1 cellular context compared by ENCODE assay signal in the genomic region with DNA sequence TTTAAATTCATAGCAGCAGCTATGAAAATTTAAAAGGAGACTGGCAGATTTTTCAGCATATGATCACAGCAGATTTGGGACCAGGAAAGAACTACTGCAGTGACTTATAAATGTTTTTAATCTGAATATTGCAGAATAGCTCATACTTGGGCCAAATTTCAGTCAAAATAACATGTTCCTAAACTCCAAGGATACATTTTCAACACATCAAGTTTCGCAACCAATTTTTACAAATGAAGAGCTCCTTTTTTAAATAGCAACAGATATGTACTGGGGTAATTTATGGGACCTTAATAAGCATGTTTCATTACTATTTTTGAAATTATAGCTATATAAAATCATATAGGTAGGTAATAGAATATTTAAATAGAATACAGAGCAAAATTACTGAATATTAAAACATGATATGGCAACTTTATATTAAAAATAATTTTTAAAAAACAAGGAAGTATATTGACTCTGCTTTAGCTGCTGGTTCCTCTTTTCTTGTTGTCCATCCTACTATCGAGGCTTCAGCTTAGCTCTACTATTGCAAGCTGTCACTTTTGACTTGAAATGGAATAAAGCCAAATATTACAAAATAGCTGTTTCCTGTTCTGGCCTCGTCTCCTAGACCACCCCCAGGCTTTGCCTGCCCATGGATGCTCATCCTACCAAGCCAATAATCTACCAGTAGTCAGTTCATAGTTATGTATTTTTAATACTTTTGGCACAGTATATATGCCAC.
TF ChIP-seq lines count a peak whose summit lies in the region.

No MANE protein-coding gene starts in this region.

TF ChIP-seq in K562, 482 proteins besides CTCF, POLR2A, EP300 and RAD21 (continued from another document and continues in another):
- TF ChIP-seq, protein P1, sequence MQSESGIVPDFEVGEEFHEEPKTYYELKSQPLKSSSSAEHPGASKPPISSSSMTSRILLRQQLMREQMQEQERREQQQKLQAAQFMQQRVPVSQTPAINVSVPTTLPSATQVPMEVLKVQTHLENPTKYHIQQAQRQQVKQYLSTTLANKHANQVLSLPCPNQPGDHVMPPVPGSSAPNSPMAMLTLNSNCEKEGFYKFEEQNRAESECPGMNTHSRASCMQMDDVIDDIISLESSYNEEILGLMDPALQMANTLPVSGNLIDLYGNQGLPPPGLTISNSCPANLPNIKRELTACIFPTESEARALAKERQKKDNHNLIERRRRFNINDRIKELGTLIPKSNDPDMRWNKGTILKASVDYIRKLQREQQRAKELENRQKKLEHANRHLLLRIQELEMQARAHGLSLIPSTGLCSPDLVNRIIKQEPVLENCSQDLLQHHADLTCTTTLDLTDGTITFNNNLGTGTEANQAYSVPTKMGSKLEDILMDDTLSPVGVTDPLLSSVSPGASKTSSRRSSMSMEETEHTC (IDR thresholded peaks at IDR 0.05) = no peak
- no peak for TF ChIP-seq SMAD4 (CRISPR knock-in tag; conservative IDR thresholded peaks at IDR 0.05)
- TF ChIP-seq CBFA2T2 (conservative IDR thresholded peaks at IDR 0.05) = no peak
- peak; percentile 14; the same call in 1 of the 2 replicates for TF ChIP-seq SMARCE1 (IDR thresholded peaks at IDR 0.05)
- TF ChIP-seq, protein P2, sequence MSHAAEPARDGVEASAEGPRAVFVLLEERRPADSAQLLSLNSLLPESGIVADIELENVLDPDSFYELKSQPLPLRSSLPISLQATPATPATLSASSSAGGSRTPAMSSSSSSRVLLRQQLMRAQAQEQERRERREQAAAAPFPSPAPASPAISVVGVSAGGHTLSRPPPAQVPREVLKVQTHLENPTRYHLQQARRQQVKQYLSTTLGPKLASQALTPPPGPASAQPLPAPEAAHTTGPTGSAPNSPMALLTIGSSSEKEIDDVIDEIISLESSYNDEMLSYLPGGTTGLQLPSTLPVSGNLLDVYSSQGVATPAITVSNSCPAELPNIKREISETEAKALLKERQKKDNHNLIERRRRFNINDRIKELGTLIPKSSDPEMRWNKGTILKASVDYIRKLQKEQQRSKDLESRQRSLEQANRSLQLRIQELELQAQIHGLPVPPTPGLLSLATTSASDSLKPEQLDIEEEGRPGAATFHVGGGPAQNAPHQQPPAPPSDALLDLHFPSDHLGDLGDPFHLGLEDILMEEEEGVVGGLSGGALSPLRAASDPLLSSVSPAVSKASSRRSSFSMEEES (CRISPR knock-in tag; IDR thresholded peaks at IDR 0.05) = no peak
- no peak for TF ChIP-seq FOXK2 (conservative IDR thresholded peaks at IDR 0.05 in 1 of 2, IDR thresholded peaks at IDR 0.05 in 1 of 2; ENCODE audit: low read depth in 2 of 2)
- TF ChIP-seq, protein P3, sequence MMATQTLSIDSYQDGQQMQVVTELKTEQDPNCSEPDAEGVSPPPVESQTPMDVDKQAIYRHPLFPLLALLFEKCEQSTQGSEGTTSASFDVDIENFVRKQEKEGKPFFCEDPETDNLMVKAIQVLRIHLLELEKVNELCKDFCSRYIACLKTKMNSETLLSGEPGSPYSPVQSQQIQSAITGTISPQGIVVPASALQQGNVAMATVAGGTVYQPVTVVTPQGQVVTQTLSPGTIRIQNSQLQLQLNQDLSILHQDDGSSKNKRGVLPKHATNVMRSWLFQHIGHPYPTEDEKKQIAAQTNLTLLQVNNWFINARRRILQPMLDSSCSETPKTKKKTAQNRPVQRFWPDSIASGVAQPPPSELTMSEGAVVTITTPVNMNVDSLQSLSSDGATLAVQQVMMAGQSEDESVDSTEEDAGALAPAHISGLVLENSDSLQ (IDR thresholded peaks at IDR 0.05) = peak; percentile 67; the same call in 1 of the 2 replicates
- no peak for TF ChIP-seq ZBTB7A (IDR thresholded peaks at IDR 0.05; ENCODE audit: borderline replicate concordance, control insufficient read depth, low read depth, low read length)
- TF ChIP-seq BRD4 (IDR thresholded peaks at IDR 0.05) = no peak
- TF ChIP-seq, protein P4, sequence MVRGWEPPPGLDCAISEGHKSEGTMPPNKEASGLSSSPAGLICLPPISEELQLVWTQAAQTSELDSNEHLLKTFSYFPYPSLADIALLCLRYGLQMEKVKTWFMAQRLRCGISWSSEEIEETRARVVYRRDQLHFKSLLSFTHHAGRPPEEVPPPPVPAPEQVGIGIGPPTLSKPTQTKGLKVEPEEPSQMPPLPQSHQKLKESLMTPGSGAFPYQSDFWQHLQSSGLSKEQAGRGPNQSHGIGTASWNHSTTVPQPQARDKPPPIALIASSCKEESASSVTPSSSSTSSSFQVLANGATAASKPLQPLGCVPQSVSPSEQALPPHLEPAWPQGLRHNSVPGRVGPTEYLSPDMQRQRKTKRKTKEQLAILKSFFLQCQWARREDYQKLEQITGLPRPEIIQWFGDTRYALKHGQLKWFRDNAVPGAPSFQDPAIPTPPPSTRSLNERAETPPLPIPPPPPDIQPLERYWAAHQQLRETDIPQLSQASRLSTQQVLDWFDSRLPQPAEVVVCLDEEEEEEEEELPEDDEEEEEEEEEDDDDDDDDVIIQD (CRISPR knock-in tag; IDR thresholded peaks at IDR 0.05) = no peak
- TF ChIP-seq EZH2 (IDR thresholded peaks at IDR 0.05; ENCODE audit: borderline replicate concordance, low read depth, low read length) = no peak
- TF ChIP-seq MEIS2 (IDR thresholded peaks at IDR 0.05; ENCODE audit: partially characterized antibody) = peak; percentile 87
- TF ChIP-seq U2AF1 (optimal IDR thresholded peaks at IDR 0.05; ENCODE audit: low read depth, low read length) = no peak
- no peak for TF ChIP-seq HMGN3 (IDR thresholded peaks at IDR 0.05; ENCODE audit: borderline replicate concordance, extremely low read depth, insufficient read length, low read depth, low read length)
- TF ChIP-seq SNIP1 (IDR thresholded peaks at IDR 0.05; ENCODE audit: low read depth) = no peak
- TF ChIP-seq SMC3 (conservative IDR thresholded peaks at IDR 0.05; ENCODE audit: insufficient read depth, low read depth, low read length) = no peak
- no peak for TF ChIP-seq STAT5A (IDR thresholded peaks at IDR 0.05; ENCODE audit: borderline replicate concordance, low read length)
- no peak for TF ChIP-seq NR1H2 (CRISPR knock-in tag; IDR thresholded peaks at IDR 0.05)
- TF ChIP-seq ATF7 (IDR thresholded peaks at IDR 0.05) = no peak
- TF ChIP-seq, protein P5, sequence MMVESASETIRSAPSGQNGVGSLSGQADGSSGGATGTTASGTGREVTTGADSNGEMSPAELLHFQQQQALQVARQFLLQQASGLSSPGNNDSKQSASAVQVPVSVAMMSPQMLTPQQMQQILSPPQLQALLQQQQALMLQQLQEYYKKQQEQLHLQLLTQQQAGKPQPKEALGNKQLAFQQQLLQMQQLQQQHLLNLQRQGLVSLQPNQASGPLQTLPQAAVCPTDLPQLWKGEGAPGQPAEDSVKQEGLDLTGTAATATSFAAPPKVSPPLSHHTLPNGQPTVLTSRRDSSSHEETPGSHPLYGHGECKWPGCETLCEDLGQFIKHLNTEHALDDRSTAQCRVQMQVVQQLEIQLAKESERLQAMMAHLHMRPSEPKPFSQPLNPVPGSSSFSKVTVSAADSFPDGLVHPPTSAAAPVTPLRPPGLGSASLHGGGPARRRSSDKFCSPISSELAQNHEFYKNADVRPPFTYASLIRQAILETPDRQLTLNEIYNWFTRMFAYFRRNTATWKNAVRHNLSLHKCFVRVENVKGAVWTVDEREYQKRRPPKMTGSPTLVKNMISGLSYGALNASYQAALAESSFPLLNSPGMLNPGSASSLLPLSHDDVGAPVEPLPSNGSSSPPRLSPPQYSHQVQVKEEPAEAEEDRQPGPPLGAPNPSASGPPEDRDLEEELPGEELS (CRISPR knock-in tag; IDR thresholded peaks at IDR 0.05; ENCODE audit: borderline replicate concordance) = no peak
- TF ChIP-seq ETS2 (tag; IDR thresholded peaks at IDR 0.05; ENCODE audit: borderline replicate concordance, poor library complexity, severe bottlenecking) = no peak
- no peak for TF ChIP-seq KLF10 (CRISPR knock-in tag; IDR thresholded peaks at IDR 0.05)
- no peak for TF ChIP-seq CBFA2T3 (IDR thresholded peaks at IDR 0.05)
- TF ChIP-seq RBBP5 (IDR thresholded peaks at IDR 0.05; ENCODE audit: borderline replicate concordance, insufficient read depth, low read length, poor library complexity, severe bottlenecking) = no peak
- TF ChIP-seq SMARCA4 (IDR thresholded peaks at IDR 0.05) = no peak
- TF ChIP-seq ETV1 (tag; conservative IDR thresholded peaks at IDR 0.05; ENCODE audit: low read depth) = no peak
- no peak for TF ChIP-seq ZFPM2 (CRISPR knock-in tag; IDR thresholded peaks at IDR 0.05)
- no peak for TF ChIP-seq MYBL2 (IDR thresholded peaks at IDR 0.05; ENCODE audit: low read depth)
- TF ChIP-seq MYBL2 (CRISPR knock-in tag; IDR thresholded peaks at IDR 0.05; ENCODE audit: borderline replicate concordance) = no peak
- TF ChIP-seq SPI1 (IDR thresholded peaks at IDR 0.05; ENCODE audit: borderline replicate concordance, low read depth, low read length) = peak; percentile 63; the same call in 1 of the 2 replicates
- TF ChIP-seq SRSF7 (optimal IDR thresholded peaks at IDR 0.05; ENCODE audit: low read depth, low read length) = no peak
- TF ChIP-seq, protein P6, sequence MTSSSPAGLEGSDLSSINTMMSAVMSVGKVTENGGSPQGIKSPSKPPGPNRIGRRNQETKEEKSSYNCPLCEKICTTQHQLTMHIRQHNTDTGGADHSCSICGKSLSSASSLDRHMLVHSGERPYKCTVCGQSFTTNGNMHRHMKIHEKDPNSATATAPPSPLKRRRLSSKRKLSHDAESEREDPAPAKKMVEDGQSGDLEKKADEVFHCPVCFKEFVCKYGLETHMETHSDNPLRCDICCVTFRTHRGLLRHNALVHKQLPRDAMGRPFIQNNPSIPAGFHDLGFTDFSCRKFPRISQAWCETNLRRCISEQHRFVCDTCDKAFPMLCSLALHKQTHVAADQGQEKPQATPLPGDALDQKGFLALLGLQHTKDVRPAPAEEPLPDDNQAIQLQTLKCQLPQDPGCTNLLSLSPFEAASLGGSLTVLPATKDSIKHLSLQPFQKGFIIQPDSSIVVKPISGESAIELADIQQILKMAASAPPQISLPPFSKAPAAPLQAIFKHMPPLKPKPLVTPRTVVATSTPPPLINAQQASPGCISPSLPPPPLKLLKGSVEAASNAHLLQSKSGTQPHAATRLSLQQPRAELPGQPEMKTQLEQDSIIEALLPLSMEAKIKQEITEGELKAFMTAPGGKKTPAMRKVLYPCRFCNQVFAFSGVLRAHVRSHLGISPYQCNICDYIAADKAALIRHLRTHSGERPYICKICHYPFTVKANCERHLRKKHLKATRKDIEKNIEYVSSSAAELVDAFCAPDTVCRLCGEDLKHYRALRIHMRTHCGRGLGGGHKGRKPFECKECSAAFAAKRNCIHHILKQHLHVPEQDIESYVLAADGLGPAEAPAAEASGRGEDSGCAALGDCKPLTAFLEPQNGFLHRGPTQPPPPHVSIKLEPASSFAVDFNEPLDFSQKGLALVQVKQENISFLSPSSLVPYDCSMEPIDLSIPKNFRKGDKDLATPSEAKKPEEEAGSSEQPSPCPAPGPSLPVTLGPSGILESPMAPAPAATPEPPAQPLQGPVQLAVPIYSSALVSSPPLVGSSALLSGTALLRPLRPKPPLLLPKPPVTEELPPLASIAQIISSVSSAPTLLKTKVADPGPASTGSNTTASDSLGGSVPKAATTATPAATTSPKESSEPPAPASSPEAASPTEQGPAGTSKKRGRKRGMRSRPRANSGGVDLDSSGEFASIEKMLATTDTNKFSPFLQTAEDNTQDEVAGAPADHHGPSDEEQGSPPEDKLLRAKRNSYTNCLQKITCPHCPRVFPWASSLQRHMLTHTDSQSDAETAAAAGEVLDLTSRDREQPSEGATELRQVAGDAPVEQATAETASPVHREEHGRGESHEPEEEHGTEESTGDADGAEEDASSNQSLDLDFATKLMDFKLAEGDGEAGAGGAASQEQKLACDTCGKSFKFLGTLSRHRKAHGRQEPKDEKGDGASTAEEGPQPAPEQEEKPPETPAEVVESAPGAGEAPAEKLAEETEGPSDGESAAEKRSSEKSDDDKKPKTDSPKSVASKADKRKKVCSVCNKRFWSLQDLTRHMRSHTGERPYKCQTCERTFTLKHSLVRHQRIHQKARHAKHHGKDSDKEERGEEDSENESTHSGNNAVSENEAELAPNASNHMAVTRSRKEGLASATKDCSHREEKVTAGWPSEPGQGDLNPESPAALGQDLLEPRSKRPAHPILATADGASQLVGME (CRISPR knock-in tag; IDR thresholded peaks at IDR 0.05) = no peak
- TF ChIP-seq, protein P7, sequence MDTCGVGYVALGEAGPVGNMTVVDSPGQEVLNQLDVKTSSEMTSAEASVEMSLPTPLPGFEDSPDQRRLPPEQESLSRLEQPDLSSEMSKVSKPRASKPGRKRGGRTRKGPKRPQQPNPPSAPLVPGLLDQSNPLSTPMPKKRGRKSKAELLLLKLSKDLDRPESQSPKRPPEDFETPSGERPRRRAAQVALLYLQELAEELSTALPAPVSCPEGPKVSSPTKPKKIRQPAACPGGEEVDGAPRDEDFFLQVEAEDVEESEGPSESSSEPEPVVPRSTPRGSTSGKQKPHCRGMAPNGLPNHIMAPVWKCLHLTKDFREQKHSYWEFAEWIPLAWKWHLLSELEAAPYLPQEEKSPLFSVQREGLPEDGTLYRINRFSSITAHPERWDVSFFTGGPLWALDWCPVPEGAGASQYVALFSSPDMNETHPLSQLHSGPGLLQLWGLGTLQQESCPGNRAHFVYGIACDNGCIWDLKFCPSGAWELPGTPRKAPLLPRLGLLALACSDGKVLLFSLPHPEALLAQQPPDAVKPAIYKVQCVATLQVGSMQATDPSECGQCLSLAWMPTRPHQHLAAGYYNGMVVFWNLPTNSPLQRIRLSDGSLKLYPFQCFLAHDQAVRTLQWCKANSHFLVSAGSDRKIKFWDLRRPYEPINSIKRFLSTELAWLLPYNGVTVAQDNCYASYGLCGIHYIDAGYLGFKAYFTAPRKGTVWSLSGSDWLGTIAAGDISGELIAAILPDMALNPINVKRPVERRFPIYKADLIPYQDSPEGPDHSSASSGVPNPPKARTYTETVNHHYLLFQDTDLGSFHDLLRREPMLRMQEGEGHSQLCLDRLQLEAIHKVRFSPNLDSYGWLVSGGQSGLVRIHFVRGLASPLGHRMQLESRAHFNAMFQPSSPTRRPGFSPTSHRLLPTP (IDR thresholded peaks at IDR 0.05; ENCODE audit: borderline replicate concordance, extremely low read depth, insufficient read length) = no peak
- no peak for TF ChIP-seq LCOR (CRISPR knock-in tag; IDR thresholded peaks at IDR 0.05)
- TF ChIP-seq ZNF282 (CRISPR knock-in tag; IDR thresholded peaks at IDR 0.05) = no peak
- no peak for TF ChIP-seq SP1 (CRISPR knock-in tag; IDR thresholded peaks at IDR 0.05)
- TF ChIP-seq, protein P8, sequence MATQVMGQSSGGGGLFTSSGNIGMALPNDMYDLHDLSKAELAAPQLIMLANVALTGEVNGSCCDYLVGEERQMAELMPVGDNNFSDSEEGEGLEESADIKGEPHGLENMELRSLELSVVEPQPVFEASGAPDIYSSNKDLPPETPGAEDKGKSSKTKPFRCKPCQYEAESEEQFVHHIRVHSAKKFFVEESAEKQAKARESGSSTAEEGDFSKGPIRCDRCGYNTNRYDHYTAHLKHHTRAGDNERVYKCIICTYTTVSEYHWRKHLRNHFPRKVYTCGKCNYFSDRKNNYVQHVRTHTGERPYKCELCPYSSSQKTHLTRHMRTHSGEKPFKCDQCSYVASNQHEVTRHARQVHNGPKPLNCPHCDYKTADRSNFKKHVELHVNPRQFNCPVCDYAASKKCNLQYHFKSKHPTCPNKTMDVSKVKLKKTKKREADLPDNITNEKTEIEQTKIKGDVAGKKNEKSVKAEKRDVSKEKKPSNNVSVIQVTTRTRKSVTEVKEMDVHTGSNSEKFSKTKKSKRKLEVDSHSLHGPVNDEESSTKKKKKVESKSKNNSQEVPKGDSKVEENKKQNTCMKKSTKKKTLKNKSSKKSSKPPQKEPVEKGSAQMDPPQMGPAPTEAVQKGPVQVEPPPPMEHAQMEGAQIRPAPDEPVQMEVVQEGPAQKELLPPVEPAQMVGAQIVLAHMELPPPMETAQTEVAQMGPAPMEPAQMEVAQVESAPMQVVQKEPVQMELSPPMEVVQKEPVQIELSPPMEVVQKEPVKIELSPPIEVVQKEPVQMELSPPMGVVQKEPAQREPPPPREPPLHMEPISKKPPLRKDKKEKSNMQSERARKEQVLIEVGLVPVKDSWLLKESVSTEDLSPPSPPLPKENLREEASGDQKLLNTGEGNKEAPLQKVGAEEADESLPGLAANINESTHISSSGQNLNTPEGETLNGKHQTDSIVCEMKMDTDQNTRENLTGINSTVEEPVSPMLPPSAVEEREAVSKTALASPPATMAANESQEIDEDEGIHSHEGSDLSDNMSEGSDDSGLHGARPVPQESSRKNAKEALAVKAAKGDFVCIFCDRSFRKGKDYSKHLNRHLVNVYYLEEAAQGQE (CRISPR knock-in tag; IDR thresholded peaks at IDR 0.05; ENCODE audit: low read depth) = no peak
